In genomic region chr1:116966791-116967190, GRCh38 we compare ENCODE assay signal across 22 cellular contexts. TPM values are rescaled to one million over a fixed set of nuclear protein-coding genes. Genes with fewer than 3 reads are reported as not detected.
DNase-seq lines count a peak whose midpoint lies in the region; ATAC-seq and TF ChIP-seq lines count a peak whose summit lies in the region.
"Had no signal": no experiment of that assay in that cellular context is flagged by ENCODE, and none has a peak within 500 bp of the region (broad histone marks: within the 10 kb centered on the region; RNA-seq: fewer than 3 reads in every experiment).

No MANE protein-coding gene starts in this region.

- H3K4me1 ChIP-seq in ACC112 (ENCODE audit: control insufficient read depth, insufficient read depth, low read length, unreplicated experiment) (peaks cover 9% of the 10 kb centered on the region), esophagus muscularis mucosa (peaks cover 6 to 24% (median 12%) of the 10 kb centered on the region in 4 donors), upper lobe of right lung (no peaks in the 10 kb centered on the region)
- H3K4me1 ChIP-seq: BE2C had no signal

- 95% methylated on average over 11 of the region's 11 CpGs for WGBS in esophagus muscularis mucosa

- H3K9me3 Mint-ChIP-seq in nephron progenitor cell: peaks cover 11% of the 10 kb centered on the region

- H3K4me3 ChIP-seq in ACC112 (ENCODE audit: low read depth, low read length): no peak overlapping the region
- H3K4me3 ChIP-seq in esophagus muscularis mucosa: no peak overlapping the region
- no peak overlapping the region for H3K4me3 ChIP-seq in upper lobe of right lung
- H3K4me3 ChIP-seq: SJCRH30 had no signal

- peaks cover 19% of the 10 kb centered on the region; the same call in 1 of the 2 replicates for H3K36me3 ChIP-seq in ACC112 (ENCODE audit: insufficient read depth, low read length)
- H3K36me3 ChIP-seq in esophagus muscularis mucosa: peaks cover 0 to 39% (median 19%) of the 10 kb centered on the region in 4 donors
- no peaks in the 10 kb centered on the region for H3K36me3 ChIP-seq in upper lobe of right lung
- H3K36me3 ChIP-seq: BE2C had no signal

- peak overlapping the region; percentile 16 for H3K27ac Mint-ChIP-seq in nephron progenitor cell
- H3K27ac Mint-ChIP-seq: CD4-positive, CD25-positive, alpha-beta regulatory T cell; T-cell had no signal

- intact Hi-C loops in esophagus muscularis mucosa (cut with DNase I) (no loop called here), upper lobe of right lung (cut with DNase I) (no loop called here)

- no peak for TF ChIP-seq POLR2A in esophagus muscularis mucosa (IDR thresholded peaks at IDR 0.05; ENCODE audit: low read depth)

- H3K27me3 Mint-ChIP-seq in nephron progenitor cell (ENCODE audit: low read depth, poor library complexity): no peaks in the 10 kb centered on the region
- H3K27me3 Mint-ChIP-seq: CD4-positive, CD25-positive, alpha-beta regulatory T cell; T-cell had no signal

- TF ChIP-seq CTCF in esophagus muscularis mucosa (IDR thresholded peaks at IDR 0.05) (no peak), nephron progenitor cell (IDR thresholded peaks at IDR 0.05) (no peak), upper lobe of right lung (IDR thresholded peaks at IDR 0.05) (no peak)

- H3K9me3 ChIP-seq in esophagus muscularis mucosa: no peaks in the 10 kb centered on the region
- no peaks in the 10 kb centered on the region for H3K9me3 ChIP-seq in upper lobe of right lung
- H3K9me3 ChIP-seq: BE2C, SJCRH30 had no signal

- H3K79me2 ChIP-seq in ACC112 (ENCODE audit: control insufficient read depth, insufficient read depth, low read length, unreplicated experiment): no peaks in the 10 kb centered on the region

- H3K27ac ChIP-seq in ACC112 (ENCODE audit: low read depth, low read length): peak overlapping the region; percentile 54
- no peak overlapping the region for H3K27ac ChIP-seq in esophagus muscularis mucosa (replicated peaks in 1 of 4)
- H3K27ac ChIP-seq in upper lobe of right lung: no peak overlapping the region
- H3K27ac ChIP-seq: 22Rv1, SJCRH30 had no signal

- H2AFZ ChIP-seq in ACC112 (ENCODE audit: low read length, unreplicated experiment): no peak overlapping the region

- ATAC-seq in HG02623 (IDR thresholded peaks at IDR 0.05; ENCODE audit: unreplicated experiment) (no peak), upper lobe of right lung (no peak)
- ATAC-seq: T-cell had no signal

- no peaks in the 10 kb centered on the region for H3K4me1 Mint-ChIP-seq in nephron progenitor cell

- peak; percentile 65 for DNase-seq in EH (ENCODE audit: low read depth)
- DNase-seq in esophagus muscularis mucosa (ENCODE audit: extremely low spot score): peak; percentile 72
- no peak for DNase-seq in nephron progenitor cell
- no peak for DNase-seq in NCI-H2029 treated with DMSO at 0.1 percent for 48 hours (lab: John Stamatoyannopoulos, UW)
- no peak for DNase-seq in D341Med (ENCODE audit: low spot score)
- no peak for DNase-seq in upper lobe of right lung
- DNase-seq: BE2C; CD4-positive, CD25-positive, alpha-beta regulatory T cell; DMS79; KG1; NCI-H1105; NCI-H146; NCI-H2081; NCI-H2171 treated with DMSO at 0.1 percent for 48 hours; NCI-H446; NCI-H526; SJCRH30; T-cell had no signal

- H3K4me3 Mint-ChIP-seq in nephron progenitor cell: no peak overlapping the region
- H3K4me3 Mint-ChIP-seq: CD4-positive, CD25-positive, alpha-beta regulatory T cell; T-cell had no signal

- no peaks in the 10 kb centered on the region for H3K27me3 ChIP-seq in ACC112 (ENCODE audit: insufficient read depth, low read length)
- no peaks in the 10 kb centered on the region for H3K27me3 ChIP-seq in esophagus muscularis mucosa
- H3K27me3 ChIP-seq in upper lobe of right lung: no peaks in the 10 kb centered on the region
- H3K27me3 ChIP-seq: BE2C, SJCRH30 had no signal

- peaks cover 57% of the 10 kb centered on the region for H3K36me3 Mint-ChIP-seq in nephron progenitor cell (ENCODE audit: low read depth)
- H3K36me3 Mint-ChIP-seq: CD4-positive, CD25-positive, alpha-beta regulatory T cell; T-cell had no signal

- no peak for TF ChIP-seq EP300 in esophagus muscularis mucosa (IDR thresholded peaks at IDR 0.05)

RNA-seq across cellular contexts. Expression of gene CD101, which starts 34.8 kb away (rescaled TPM):
- 1 to 10 TPM in 2 of 4 donors, under 1 TPM in 2; 0.26 to 1.5 (median 0.87) TPM for total RNA-seq in esophagus muscularis mucosa
- 37.4 TPM for total RNA-seq in upper lobe of right lung
- total RNA-seq: OCI-LY7 had no signal

RNA-seq across cellular contexts. Expression of gene PTGFRN, which starts 57.1 kb away (rescaled TPM):
- total RNA-seq in esophagus muscularis mucosa: 100 to 1,000 TPM in 3 of 4 donors, 10 to 100 TPM in 1; 69.1 to 150 (median 106) TPM
- total RNA-seq in upper lobe of right lung: 31.2 TPM
- total RNA-seq: OCI-LY7 had no signal

Comparison
In these comparisons a context has a peak if more than half of its experiments do, and no peak if none do; other contexts are left out.
1. DNase-seq: peak in EH (single experiment) and esophagus muscularis mucosa (single experiment); none in nephron progenitor cell (single experiment), NCI-H2029 treated with DMSO at 0.1 percent for 48 hours (single experiment), D341Med (single experiment) and upper lobe of right lung (single experiment).
2. RNA of gene CD101, which starts 34.8 kb away (total RNA-seq): 37.4 TPM in upper lobe of right lung (single experiment); 0.26 to 1.5 TPM in esophagus muscularis mucosa; every median in the first group is over 10 times any median in the second.